8 cellular contexts compared by ENCODE assay signal in the genomic region with DNA sequence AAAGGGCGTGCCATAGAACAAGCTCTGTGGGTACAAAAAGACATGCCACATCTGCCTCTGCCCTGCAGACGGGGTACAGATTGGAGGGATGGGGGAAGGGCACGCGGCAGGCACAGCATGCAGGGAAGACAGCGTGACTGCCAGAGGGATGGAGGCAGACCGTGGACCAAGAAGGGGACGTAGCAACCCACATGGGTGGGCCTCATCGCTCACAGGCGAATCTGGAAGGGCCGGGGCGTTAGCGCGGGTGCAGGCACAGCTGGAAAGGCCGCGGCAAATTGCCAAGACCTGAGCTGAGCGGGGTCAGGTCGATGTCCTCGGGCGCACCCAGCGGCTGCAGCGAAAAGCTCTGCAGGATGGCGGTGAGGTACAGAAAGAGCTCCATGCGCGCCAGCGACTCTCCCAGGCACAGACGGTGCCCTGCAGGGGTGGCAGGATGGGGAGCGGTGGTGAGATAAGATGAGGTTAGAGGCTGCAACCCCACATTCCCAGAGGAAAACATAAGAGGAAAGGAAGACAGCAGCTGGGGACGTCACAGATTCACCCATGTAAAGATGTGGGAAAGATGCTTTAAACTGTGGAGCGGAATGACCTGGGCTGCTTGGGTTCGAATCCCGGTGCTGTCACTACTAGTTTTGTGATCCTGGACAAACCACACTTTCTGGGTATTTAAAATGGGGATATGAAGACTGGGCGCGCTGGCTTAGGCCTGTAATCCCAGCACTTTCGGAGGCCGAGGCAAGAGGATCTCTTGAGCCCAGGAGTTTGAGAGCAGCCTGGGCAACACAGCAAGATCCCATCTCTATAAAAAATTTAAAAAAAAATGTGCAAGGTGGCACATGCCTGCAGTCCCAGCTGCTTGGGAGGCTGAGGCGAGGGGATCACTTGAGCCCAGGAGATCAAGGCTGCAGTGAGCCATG. TPM values are rescaled to one million over a fixed set of nuclear protein-coding genes. Genes with fewer than 3 reads are reported as not detected.
DNase-seq lines count a peak whose midpoint lies in the region; ATAC-seq and TF ChIP-seq lines count a peak whose summit lies in the region.
"Not testable (repeated sequence)": the region's sequence is repeated elsewhere in the genome, so short reads cannot be mapped to it uniquely, and the experiment has no call there.

No MANE protein-coding gene starts in this region.

- CTCF ChIA-PET in activated CD8-positive, alpha-beta T cell treated with anti-CD3 and anti-CD28 coated beads, Interleukin-2, amount 10 ng/mL, durations not matched to agents 7 days and 5 days (lab: Charles Lee), result interaction anchor here (0.6 to 3.1 kb wide), 18 partner anchors 11 to 326 kb away, joined by 3 to 45 read pairs (median 4); a partner anchor contains a TSS

- not testable (repeated sequence) for H3K4me1 ChIP-seq in NT2/D1 (ENCODE audit: insufficient read depth, insufficient read length); iPS-20b (ENCODE audit: insufficient read depth, low read length)
- peaks cover 22 to 44% (median 36%) of the 10 kb centered on the region in 4 donors for H3K4me1 ChIP-seq in stomach

- not testable (repeated sequence) for TF ChIP-seq EP300 in stomach (IDR thresholded peaks at IDR 0.05)

- DNase-seq in DMS79 treated with DMSO at 0.1 percent for 48 hours (lab: John Stamatoyannopoulos, UW) (peak; percentile 40), cardiac fibroblast (ENCODE audit: low read depth in 2 of 2) (peak; percentile 61 to 63), posterior cingulate gyrus (peak in 7 of 10 donors; percentile 64 to 95 (median 73)), stomach (peak; percentile 81)
- DNase-seq in NT2/D1 (ENCODE audit: low read depth, low spot score), result not testable (repeated sequence)
- peak; percentile 75 for DNase-seq in activated CD8-positive, alpha-beta T cell treated with anti-CD3 and anti-CD28 coated beads, Interleukin-2, amount 10 ng/mL, durations not matched to agents 7 days and 5 days

- peak overlapping the region; percentile 71 for H3K4me3 Mint-ChIP-seq in activated CD8-positive, alpha-beta T cell treated with anti-CD3 and anti-CD28 coated beads, Interleukin-2, amount 10 ng/mL, durations not matched to agents 7 days and 5 days

- H3K27ac ChIP-seq in iPS-20b (ENCODE audit: low read length), result not testable (repeated sequence)
- peak overlapping the region in 4 of 5 donors; percentile 12 to 58 (median 44) for H3K27ac ChIP-seq in stomach

- 22 to 42% (median 36%) methylated on average over 18 to 33 of the region's 36 CpGs for WGBS in stomach, 5 donors

- H3K9me3 ChIP-seq in NT2/D1 (ENCODE audit: insufficient read depth, low read length); iPS-20b (ENCODE audit: insufficient read depth, low read depth, low read length); stomach: not testable (repeated sequence)

- peak overlapping the region; percentile 65 for H3K27ac Mint-ChIP-seq in activated CD8-positive, alpha-beta T cell treated with anti-CD3 and anti-CD28 coated beads, Interleukin-2, amount 10 ng/mL, durations not matched to agents 7 days and 5 days

- not testable (repeated sequence) for H3K27me3 Mint-ChIP-seq in activated CD8-positive, alpha-beta T cell treated with anti-CD3 and anti-CD28 coated beads, Interleukin-2, amount 10 ng/mL, durations not matched to agents 7 days and 5 days (ENCODE audit: low read depth)

- H3K4me3 ChIP-seq in NT2/D1 (ENCODE audit: insufficient read length, low read depth), result not testable (repeated sequence)
- peak overlapping the region in 1 of 2 donors; percentile 38 for H3K4me3 ChIP-seq in cardiac fibroblast (replicated peaks in 1 of 2; ENCODE audit: low read depth in 2 of 2, low read length in 2 of 2)
- peak overlapping the region; percentile 43; the same call in 1 of the 2 replicates for H3K4me3 ChIP-seq in iPS-20b (ENCODE audit: low read length)
- H3K4me3 ChIP-seq in stomach, result peak overlapping the region; percentile 22 to 32 (median 26)

- peak overlapping the region; percentile 42 for H3K9ac ChIP-seq in NT2/D1 (ENCODE audit: insufficient read length, low read depth)
- H3K9ac ChIP-seq in iPS-20b (ENCODE audit: low read depth, low read length), result not testable (repeated sequence)

- not testable (repeated sequence) for TF ChIP-seq POLR2A in stomach (IDR thresholded peaks at IDR 0.05)

- peak; percentile 28 for TF ChIP-seq CTCF in cardiac fibroblast (IDR thresholded peaks at IDR 0.05; ENCODE audit: low read depth, low read length)
- TF ChIP-seq CTCF in stomach (IDR thresholded peaks at IDR 0.05), result peak in 4 of 7 experiments; percentile 3 to 46 (median 8)

- peak; percentile 52 for ATAC-seq in HG03342 (IDR thresholded peaks at IDR 0.05; ENCODE audit: unreplicated experiment)
- ATAC-seq in activated CD8-positive, alpha-beta T cell treated with anti-CD3 and anti-CD28 coated beads, Interleukin-2, amount 10 ng/mL, durations not matched to agents 7 days and 5 days, result peak; percentile 94

- POLR2A ChIA-PET in activated CD8-positive, alpha-beta T cell treated with anti-CD3 and anti-CD28 coated beads, Interleukin-2, amount 10 ng/mL, durations not matched to agents 7 days and 5 days (lab: Charles Lee), result not testable (repeated sequence)

- intact Hi-C loops in posterior cingulate gyrus (cut with DNase I); stomach (cut with DNase I; ENCODE audit: low total_unique reads): not testable (repeated sequence)

- not testable (repeated sequence) for H3K36me3 ChIP-seq in NT2/D1 (ENCODE audit: insufficient read depth, insufficient read length, low read length); iPS-20b (ENCODE audit: insufficient read depth, low read depth, low read length); stomach

- H3K36me3 Mint-ChIP-seq in activated CD8-positive, alpha-beta T cell treated with anti-CD3 and anti-CD28 coated beads, Interleukin-2, amount 10 ng/mL, durations not matched to agents 7 days and 5 days (ENCODE audit: low read depth), result not testable (repeated sequence)

- H3K4me1 Mint-ChIP-seq in activated CD8-positive, alpha-beta T cell treated with anti-CD3 and anti-CD28 coated beads, Interleukin-2, amount 10 ng/mL, durations not matched to agents 7 days and 5 days (ENCODE audit: low read depth), result peaks cover 30% of the 10 kb centered on the region

- H3K27me3 ChIP-seq in NT2/D1 (ENCODE audit: insufficient read depth, insufficient read length); stomach: not testable (repeated sequence)
- peaks cover 21% of the 10 kb centered on the region for H3K27me3 ChIP-seq in iPS-20b (ENCODE audit: insufficient read depth, low read length)

- not testable (repeated sequence) for H3K9me3 Mint-ChIP-seq in activated CD8-positive, alpha-beta T cell treated with anti-CD3 and anti-CD28 coated beads, Interleukin-2, amount 10 ng/mL, durations not matched to agents 7 days and 5 days (ENCODE audit: insufficient read depth)

RNA-seq across cellular contexts. Expression of a gene that starts 19.7 kb away (rescaled TPM):
- total RNA-seq in activated CD8-positive, alpha-beta T cell treated with anti-CD3 and anti-CD28 coated beads, Interleukin-2, amount 10 ng/mL, durations not matched to agents 7 days and 5 days, result 100 to 1,000 TPM; 121 to 126 TPM
- 100 to 1,000 TPM in 1 of 5 donors, 10 to 100 TPM in 4; 30.0 to 115 (median 71.2) TPM for total RNA-seq in stomach
- 10 to 100 TPM; 69.8 to 73.9 (median 71.7) TPM for polyA plus RNA-seq in stomach

RNA-seq across cellular contexts. Expression of a gene that starts 31.5 kb away (rescaled TPM):
- not detected for total RNA-seq in activated CD8-positive, alpha-beta T cell treated with anti-CD3 and anti-CD28 coated beads, Interleukin-2, amount 10 ng/mL, durations not matched to agents 7 days and 5 days
- total RNA-seq in stomach, result not detected
- not detected for polyA plus RNA-seq in stomach

RNA-seq across cellular contexts. Expression of a gene that starts 40.7 kb away (rescaled TPM):
- 10 to 100 TPM; 50.2 to 53.1 TPM for total RNA-seq in activated CD8-positive, alpha-beta T cell treated with anti-CD3 and anti-CD28 coated beads, Interleukin-2, amount 10 ng/mL, durations not matched to agents 7 days and 5 days
- total RNA-seq in stomach, result 10 to 100 TPM in 4 of 5 donors, not detected in 1; 10.3 to 47.8 (median 28.9) TPM
- polyA plus RNA-seq in stomach, result 10 to 100 TPM; 31.6 to 53.7 (median 39.2) TPM

RNA-seq across cellular contexts. Expression of a gene that starts 43.4 kb away (rescaled TPM):
- not detected for total RNA-seq in activated CD8-positive, alpha-beta T cell treated with anti-CD3 and anti-CD28 coated beads, Interleukin-2, amount 10 ng/mL, durations not matched to agents 7 days and 5 days
- 1 to 10 TPM in 2 of 5 donors, not detected in 3; 2.9 to 8.1 TPM for total RNA-seq in stomach
- 10 to 100 TPM in 1 of 3 donors, 1 to 10 TPM in 1, not detected in 1; 2.8 to 10.1 TPM for polyA plus RNA-seq in stomach
